Comparison of ENCODE assay signal across 8 cellular contexts in genomic region chr18:59359576-59359952, GRCh38. TPM values are rescaled to one million over a fixed set of nuclear protein-coding genes. Genes with fewer than 3 reads are reported as not detected.
DNase-seq lines count a peak whose midpoint lies in the region; ATAC-seq, FAIRE-seq and TF ChIP-seq lines count a peak whose summit lies in the region.

No MANE protein-coding gene starts in this region.

- FAIRE-seq in keratinocyte (lab: Jason Lieb, UNC) = peak; percentile 75

- H3K36me3 ChIP-seq in keratinocyte (ENCODE audit: control insufficient read depth in 2 of 2, extremely low read depth in 1 of 2, insufficient read depth in 2 of 2, low read length in 2 of 2) (peaks cover 2 to 5% of the 10 kb centered on the region in 2 experiments), thoracic aorta (no peaks in the 10 kb centered on the region)

- no peak for DNase-seq in activated CD8-positive, alpha-beta memory T cell treated with anti-CD3 and anti-CD28 coated beads, Interleukin-2, amount 10 ng/mL, durations not matched to agents 7 days and 5 days
- no peak for DNase-seq in activated CD8-positive, alpha-beta memory T cell treated with anti-CD3 and anti-CD28 coated beads for 24 hours
- no peak for DNase-seq in keratinocyte (ENCODE audit: low read depth, low spot score)
- no peak for DNase-seq in thoracic aorta (ENCODE audit: low spot score)
- DNase-seq in NK-92 treated with Interleukin-12 subunit alpha and Interleukin-12 subunit beta, amount 100 ng/mL, for 24 hours (lab: John Stamatoyannopoulos, UW) = no peak
- DNase-seq in NCI-H1048 (lab: John Stamatoyannopoulos, UW) = no peak

- H3K4me3 Mint-ChIP-seq in activated CD8-positive, alpha-beta memory T cell treated with anti-CD3 and anti-CD28 coated beads, Interleukin-2, amount 10 ng/mL, durations not matched to agents 7 days and 5 days = peak overlapping the region; percentile 100
- peak overlapping the region; percentile 84 for H3K4me3 Mint-ChIP-seq in activated naive CD8-positive, alpha-beta T cell

- H3K27me3 ChIP-seq in keratinocyte (ENCODE audit: control insufficient read depth, extremely low read depth, insufficient read depth, low read length) (no peaks in the 10 kb centered on the region), thoracic aorta (replicated peaks; ENCODE audit: insufficient read depth) (no peaks in the 10 kb centered on the region)

- H3K9me1 ChIP-seq in keratinocyte (ENCODE audit: control insufficient read depth, extremely low read depth, insufficient read depth, low read length) = no peaks in the 10 kb centered on the region

- H3K4me1 ChIP-seq in keratinocyte (ENCODE audit: control insufficient read depth, extremely low read depth, insufficient read depth, low read length) = peaks cover 15% of the 10 kb centered on the region
- H3K4me1 ChIP-seq in thoracic aorta (ENCODE audit: control insufficient read depth in 1 of 2, low read depth in 2 of 2) = peaks cover 13 to 34% of the 10 kb centered on the region in 2 donors

- H3K27ac Mint-ChIP-seq in activated CD8-positive, alpha-beta memory T cell treated with anti-CD3 and anti-CD28 coated beads, Interleukin-2, amount 10 ng/mL, durations not matched to agents 7 days and 5 days = peak overlapping the region; percentile 24
- H3K27ac Mint-ChIP-seq in activated naive CD8-positive, alpha-beta T cell = peak overlapping the region; percentile 50

- H3K27ac ChIP-seq in keratinocyte (ENCODE audit: control insufficient read depth, insufficient read depth, low read length) (no peak overlapping the region), thoracic aorta (peak overlapping the region in 1 of 2 donors; percentile 86)

- peaks cover 18% of the 10 kb centered on the region for H3K36me3 Mint-ChIP-seq in activated CD8-positive, alpha-beta memory T cell treated with anti-CD3 and anti-CD28 coated beads, Interleukin-2, amount 10 ng/mL, durations not matched to agents 7 days and 5 days
- H3K36me3 Mint-ChIP-seq in activated naive CD8-positive, alpha-beta T cell = peaks cover 3% of the 10 kb centered on the region

- TF ChIP-seq CTCF in keratinocyte (optimal IDR thresholded peaks at IDR 0.05 in 1 of 3, IDR thresholded peaks at IDR 0.05 in 1 of 3, conservative IDR thresholded peaks at IDR 0.05 in 1 of 3; ENCODE audit: extremely low read depth in 1 of 3, insufficient read depth in 2 of 3, low read length in 3 of 3) = no peak
- TF ChIP-seq CTCF in thoracic aorta (IDR thresholded peaks at IDR 0.05) = no peak

- peak overlapping the region; percentile 20 for H3K9ac ChIP-seq in keratinocyte (ENCODE audit: control insufficient read depth, extremely low read depth, insufficient read depth, low read length)

- H2AFZ ChIP-seq in keratinocyte (ENCODE audit: control insufficient read depth, low read length) = peak overlapping the region; percentile 86

- peak; percentile 4 for ATAC-seq in activated CD8-positive, alpha-beta memory T cell treated with anti-CD3 and anti-CD28 coated beads, Interleukin-2, amount 10 ng/mL, durations not matched to agents 7 days and 5 days
- peak; percentile 21 for ATAC-seq in HG03159 (IDR thresholded peaks at IDR 0.05; ENCODE audit: unreplicated experiment)
- peak; percentile 34 for ATAC-seq in thoracic aorta (ENCODE audit: insufficient number of reproducible peaks, low FRiP score, low read depth)

- no peaks in the 10 kb centered on the region for H3K9me3 ChIP-seq in keratinocyte (ENCODE audit: control insufficient read depth, low read depth, low read length)
- H3K9me3 ChIP-seq in thoracic aorta = no peaks in the 10 kb centered on the region

- peak overlapping the region; percentile 62 to 95 (median 93) for H3K4me3 ChIP-seq in keratinocyte (ENCODE audit: control insufficient read depth in 2 of 3, extremely low read depth in 1 of 3, insufficient read depth in 2 of 3, low read depth in 1 of 3, low read length in 3 of 3)
- peak overlapping the region; percentile 98 for H3K4me3 ChIP-seq in thoracic aorta

- dilution Hi-C loops in keratinocyte (cut with MboI; ENCODE audit: extremely low pct_ligation_motif_present, low sequenced_read_pairs) = no loop called here

- H3K4me2 ChIP-seq in keratinocyte (ENCODE audit: control insufficient read depth, extremely low read depth, insufficient read depth, low read depth, low read length) = peak overlapping the region; percentile 75

- CTCF ChIA-PET in activated CD8-positive, alpha-beta memory T cell treated with anti-CD3 and anti-CD28 coated beads, Interleukin-2, amount 10 ng/mL, durations not matched to agents 7 days and 5 days (lab: Charles Lee) = interaction anchor here (0.6 to 1.3 kb wide), 2 partner anchors 20 to 51 kb away, joined by 3 to 8 read pairs; no protein-coding TSS in a partner anchor

- H4K20me1 ChIP-seq in keratinocyte (ENCODE audit: control insufficient read depth, extremely low read depth, insufficient read depth, low read length) = no peaks in the 10 kb centered on the region

- peaks cover 2% of the 10 kb centered on the region for H3K27me3 Mint-ChIP-seq in activated CD8-positive, alpha-beta memory T cell treated with anti-CD3 and anti-CD28 coated beads, Interleukin-2, amount 10 ng/mL, durations not matched to agents 7 days and 5 days
- no peaks in the 10 kb centered on the region for H3K27me3 Mint-ChIP-seq in activated naive CD8-positive, alpha-beta T cell

- H3K79me2 ChIP-seq in keratinocyte (ENCODE audit: control insufficient read depth, insufficient read depth, low read length) = peaks cover 31% of the 10 kb centered on the region

- H3K9me3 Mint-ChIP-seq in activated CD8-positive, alpha-beta memory T cell treated with anti-CD3 and anti-CD28 coated beads, Interleukin-2, amount 10 ng/mL, durations not matched to agents 7 days and 5 days (ENCODE audit: low read depth) = no peaks in the 10 kb centered on the region
- no peaks in the 10 kb centered on the region for H3K9me3 Mint-ChIP-seq in activated naive CD8-positive, alpha-beta T cell (ENCODE audit: low read depth)

- H3K4me1 Mint-ChIP-seq in activated CD8-positive, alpha-beta memory T cell treated with anti-CD3 and anti-CD28 coated beads, Interleukin-2, amount 10 ng/mL, durations not matched to agents 7 days and 5 days = peaks cover 30% of the 10 kb centered on the region
- H3K4me1 Mint-ChIP-seq in activated naive CD8-positive, alpha-beta T cell (ENCODE audit: low read depth) = peaks cover 44% of the 10 kb centered on the region

RNA-seq across cellular contexts. Expression of gene LMAN1, which starts 0.5 kb away (rescaled TPM):
- 10 to 100 TPM; 69.5 to 87.8 TPM for total RNA-seq in activated CD8-positive, alpha-beta memory T cell treated with anti-CD3 and anti-CD28 coated beads, Interleukin-2, amount 10 ng/mL, durations not matched to agents 7 days and 5 days
- polyA plus RNA-seq in keratinocyte = 30.2 to 55.6 TPM (median 38.1 TPM) in 3 replicates
- 14.1 TPM for polyA plus RNA-seq in keratinocyte (2011; ENCODE audit: low read depth)
- 12.0 and 23.5 TPM in 2 replicates for polyA plus RNA-seq in keratinocyte (2011; cell fraction: cytosol; rRNA removed)
- 39.2 and 50.4 TPM in 2 replicates for polyA plus RNA-seq in keratinocyte (2011; cell fraction: nucleus; rRNA removed)
- 18.1 and 52.0 TPM in 2 replicates for polyA plus RNA-seq in keratinocyte (2012; ENCODE audit: low replicate concordance)
- polyA minus RNA-seq in keratinocyte = 11.7 to 44.6 TPM (median 16.8 TPM) in 3 replicates
- polyA minus RNA-seq in keratinocyte (2011; cell fraction: cytosol; rRNA and poly(A)+ RNA removed) = 57.4 TPM
- 63.8 and 79.6 TPM in 2 replicates for polyA minus RNA-seq in keratinocyte (2011; cell fraction: nucleus; rRNA and poly(A)+ RNA removed)
- total RNA-seq in thoracic aorta = 10 to 100 TPM; 57.4 to 72.5 TPM

RNA-seq across cellular contexts. Expression of gene CPLX4, which starts 41.1 kb away (rescaled TPM):
- total RNA-seq in activated CD8-positive, alpha-beta memory T cell treated with anti-CD3 and anti-CD28 coated beads, Interleukin-2, amount 10 ng/mL, durations not matched to agents 7 days and 5 days = not detected
- not detected in 3 replicates for polyA plus RNA-seq in keratinocyte
- polyA plus RNA-seq in keratinocyte (2011; ENCODE audit: low read depth) = not detected
- polyA plus RNA-seq in keratinocyte (2011; cell fraction: cytosol; rRNA removed) = not detected in 2 replicates
- polyA plus RNA-seq in keratinocyte (2011; cell fraction: nucleus; rRNA removed) = not detected in 2 replicates
- not detected in 2 replicates for polyA plus RNA-seq in keratinocyte (2012; ENCODE audit: low replicate concordance)
- not detected in 3 replicates for polyA minus RNA-seq in keratinocyte
- not detected for polyA minus RNA-seq in keratinocyte (2011; cell fraction: cytosol; rRNA and poly(A)+ RNA removed)
- polyA minus RNA-seq in keratinocyte (2011; cell fraction: nucleus; rRNA and poly(A)+ RNA removed) = not detected in 2 replicates
- not detected for total RNA-seq in thoracic aorta
